In genomic region chr14:101814869-101815268, GRCh38 we compare ENCODE assay signal across 11 cellular contexts. TPM values are rescaled to one million over a fixed set of nuclear protein-coding genes. Genes with fewer than 3 reads are reported as not detected.
DNase-seq lines count a peak whose midpoint lies in the region; ATAC-seq and TF ChIP-seq lines count a peak whose summit lies in the region.
"Had no signal": no experiment of that assay in that cellular context is flagged by ENCODE, and none has a peak within 500 bp of the region (broad histone marks: within the 10 kb centered on the region; RNA-seq: fewer than 3 reads in every experiment).

No MANE protein-coding gene starts in this region.

- H3K9me3 Mint-ChIP-seq in activated naive CD8-positive, alpha-beta T cell treated with anti-CD3 and anti-CD28 coated beads, Interleukin-2, amount 10 ng/mL, durations not matched to agents 7 days and 5 days = no peaks in the 10 kb centered on the region
- H3K9me3 Mint-ChIP-seq in naive B cell = no peaks in the 10 kb centered on the region

- peak overlapping the region; percentile 81 for H3K27ac Mint-ChIP-seq in activated naive CD8-positive, alpha-beta T cell treated with anti-CD3 and anti-CD28 coated beads, Interleukin-2, amount 10 ng/mL, durations not matched to agents 7 days and 5 days
- peak overlapping the region in 4 of 6 donors; percentile 19 to 85 (median 72) for H3K27ac Mint-ChIP-seq in naive B cell

- no peak for TF ChIP-seq CTCF in A673 (conservative IDR thresholded peaks at IDR 0.05; ENCODE audit: low read depth, low read length)

- CTCF ChIA-PET in A673 (lab: Charles Lee) = no interaction called here

- ATAC-seq in Right ventricle myocardium superior (ENCODE audit: poor library complexity) (peak; percentile 33), left cardiac atrium (no peak), naive B cell (ENCODE audit: low read depth in 2 of 2) (no peak)
- ATAC-seq in activated naive CD8-positive, alpha-beta T cell treated with anti-CD3 and anti-CD28 coated beads, Interleukin-2, amount 10 ng/mL, durations not matched to agents 7 days and 5 days (ENCODE audit: low read depth) = no peak

- no peaks in the 10 kb centered on the region for H3K9me3 ChIP-seq in A673 (ENCODE audit: low read depth, low read length, poor library complexity, severe bottlenecking)

- intact Hi-C loops in Right ventricle myocardium superior (cut with DNase I) (no loop called here), left cardiac atrium (cut with DNase I) (no loop called here), A673 (cut with micrococcal nuclease; ENCODE audit: unreplicated experiment) (no loop called here)

- no peak overlapping the region for H3K4me3 ChIP-seq in A673 (ENCODE audit: low read depth, low read length, poor library complexity, severe bottlenecking)

- peaks cover 14% of the 10 kb centered on the region for H3K4me1 ChIP-seq in A673 (ENCODE audit: insufficient read depth, low read length, poor library complexity, severe bottlenecking)

- H3K4me1 Mint-ChIP-seq in activated naive CD8-positive, alpha-beta T cell treated with anti-CD3 and anti-CD28 coated beads, Interleukin-2, amount 10 ng/mL, durations not matched to agents 7 days and 5 days = peaks cover 71% of the 10 kb centered on the region
- H3K4me1 Mint-ChIP-seq in naive B cell = peaks cover 53 to 90% (median 67%) of the 10 kb centered on the region in 3 donors

- DNase-seq in Right ventricle myocardium superior (no peak), left cardiac atrium (no peak), naive B cell (no peak), SHP77 (lab: John Stamatoyannopoulos, UW) (no peak), NCI-H526 (lab: John Stamatoyannopoulos, UW) (no peak), SK-N-DZ (ENCODE audit: low spot score) (no peak), A673 (ENCODE audit: low spot score) (no peak)
- DNase-seq in activated naive CD8-positive, alpha-beta T cell treated with anti-CD3 and anti-CD28 coated beads, Interleukin-2, amount 10 ng/mL, durations not matched to agents 7 days and 5 days = no peak
- DNase-seq: AML-193; NCI-H1417; stimulated activated CD4-positive, alpha-beta T cell treated with anti-CD3 and anti-CD28 coated beads, Interleukin-4, amount 100 ng/mL, for 24 hours had no signal

- peaks cover 33% of the 10 kb centered on the region for H3K36me3 Mint-ChIP-seq in activated naive CD8-positive, alpha-beta T cell treated with anti-CD3 and anti-CD28 coated beads, Interleukin-2, amount 10 ng/mL, durations not matched to agents 7 days and 5 days
- H3K36me3 Mint-ChIP-seq in naive B cell = peaks cover 7 to 16% of the 10 kb centered on the region in 2 donors

- H3K27me3 ChIP-seq in A673 (replicated peaks; ENCODE audit: insufficient read depth, low read depth, low read length, poor library complexity) = no peaks in the 10 kb centered on the region

- H3K27me3 Mint-ChIP-seq in activated naive CD8-positive, alpha-beta T cell treated with anti-CD3 and anti-CD28 coated beads, Interleukin-2, amount 10 ng/mL, durations not matched to agents 7 days and 5 days = no peaks in the 10 kb centered on the region
- H3K27me3 Mint-ChIP-seq in naive B cell = no peaks in the 10 kb centered on the region

- peak overlapping the region; percentile 86 for H3K4me3 Mint-ChIP-seq in activated naive CD8-positive, alpha-beta T cell treated with anti-CD3 and anti-CD28 coated beads, Interleukin-2, amount 10 ng/mL, durations not matched to agents 7 days and 5 days
- peak overlapping the region in 2 of 8 donors; percentile 25 to 76 for H3K4me3 Mint-ChIP-seq in naive B cell

- POLR2A ChIA-PET in activated naive CD8-positive, alpha-beta T cell treated with anti-CD3 and anti-CD28 coated beads, Interleukin-2, amount 10 ng/mL, durations not matched to agents 7 days and 5 days (lab: Charles Lee) = interaction anchor here (1.0 to 8.7 kb wide), 3 partner anchors 10 to 325 kb away, joined by 3 to 231 read pairs (median 3); partner anchors contain the start of gene WDR20
- POLR2A ChIA-PET in A673 (lab: Charles Lee; ENCODE audit: low non-redundant PET) = interaction anchor here (0.6 kb wide), 1 partner anchor 84 kb away, joined by 3 read pairs; no protein-coding TSS in a partner anchor

- H3K27ac ChIP-seq in A673 (ENCODE audit: low read depth, low read length, poor library complexity, severe bottlenecking) = no peak overlapping the region

- no TSS peak for BruUV-seq in A673 (replicated peaks; lab: Mats Ljungman, UMichigan)

- no peaks in the 10 kb centered on the region for H3K36me3 ChIP-seq in A673 (ENCODE audit: insufficient read depth, low read length, poor library complexity, severe bottlenecking)

RNA-seq across cellular contexts. Expression of gene PPP2R5C, which starts 53.4 kb away (rescaled TPM):
- 169 TPM for total RNA-seq in Right ventricle myocardium superior
- total RNA-seq in left cardiac atrium = 100 to 1,000 TPM; 126 to 142 TPM
- 100 to 1,000 TPM; 369 to 382 TPM for total RNA-seq in activated naive CD8-positive, alpha-beta T cell treated with anti-CD3 and anti-CD28 coated beads, Interleukin-2, amount 10 ng/mL, durations not matched to agents 7 days and 5 days
- polyA plus RNA-seq in naive B cell (ENCODE audit: low read depth in 6 of 6) = 100 to 1,000 TPM in 1 of 6 donors, 10 to 100 TPM in 5; 64.5 to 117 (median 92.9) TPM
- polyA plus RNA-seq in SK-N-DZ (2014; cell fraction: cytosol; rRNA removed) = 33.0 and 34.3 TPM in 2 replicates
- 31.6 and 43.3 TPM in 2 replicates for polyA plus RNA-seq in SK-N-DZ (2014; cell fraction: nucleus; rRNA removed)
- 113 and 124 TPM in 2 replicates for total RNA-seq in A673 (2021)
